ENCODE assay signal across 15 cellular contexts in the genomic region with DNA sequence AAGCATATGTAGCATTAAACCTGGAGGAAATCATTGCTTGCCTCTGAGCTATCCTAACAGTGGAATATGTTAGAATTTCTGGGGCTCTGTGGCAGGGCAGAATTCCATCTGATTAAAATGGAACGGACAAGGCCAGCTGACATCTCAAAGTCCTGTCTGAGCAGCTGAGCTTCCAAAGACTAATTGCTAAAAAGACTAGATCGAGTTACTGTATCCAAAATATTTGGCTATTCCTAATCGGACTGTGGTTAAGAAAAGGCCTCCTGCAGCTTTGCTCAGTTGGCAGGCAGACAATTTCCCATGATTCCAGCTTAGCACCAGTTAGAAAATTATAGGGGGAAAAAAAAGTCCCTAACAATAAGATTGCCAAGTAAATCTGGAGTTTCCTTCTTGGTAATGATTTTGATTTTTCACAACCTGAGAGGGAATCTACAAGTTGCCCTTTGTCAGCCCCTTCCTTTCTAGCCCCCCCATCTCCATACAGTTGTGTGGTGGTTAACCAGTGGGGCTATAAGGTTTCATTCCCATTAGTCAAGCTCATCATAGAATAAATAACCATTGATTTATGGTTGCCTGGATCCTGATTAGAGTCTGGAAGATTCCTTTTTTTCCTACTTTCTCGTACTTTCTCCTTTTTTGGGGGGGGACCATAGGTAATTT. TPM values are rescaled to one million over a fixed set of nuclear protein-coding genes. Genes with fewer than 3 reads are reported as not detected.
DNase-seq lines count a peak whose midpoint lies in the region; ATAC-seq and TF ChIP-seq lines count a peak whose summit lies in the region.
"Had no signal": no experiment of that assay in that cellular context is flagged by ENCODE, and none has a peak within 500 bp of the region (broad histone marks: within the 10 kb centered on the region; RNA-seq: fewer than 3 reads in every experiment).

No MANE protein-coding gene starts in this region.

- no TSS peak for BruUV-seq in OCI-LY7 (replicated peaks; lab: Mats Ljungman, UMichigan)

- H3K4me1 ChIP-seq in osteoblast (ENCODE audit: insufficient read depth, low read length) (no peaks in the 10 kb centered on the region), OCI-LY7 (ENCODE audit: insufficient read depth, low read length, poor library complexity, severe bottlenecking) (no peaks in the 10 kb centered on the region)
- H3K4me1 ChIP-seq in effector memory CD4-positive, alpha-beta T cell (ENCODE audit: control insufficient read depth, insufficient read depth, low read length, poor library complexity, severe bottlenecking) = no peaks in the 10 kb centered on the region
- H3K4me1 ChIP-seq: sigmoid colon, SJSA1 had no signal

- TF ChIP-seq CTCF in choroid plexus epithelial cell (conservative IDR thresholded peaks at IDR 0.05; ENCODE audit: low read depth, low read length) (no peak), osteoblast (IDR thresholded peaks at IDR 0.05; ENCODE audit: extremely low read depth, low read depth, low read length) (no peak), OCI-LY7 (conservative IDR thresholded peaks at IDR 0.05; ENCODE audit: low read length) (no peak)

- POLR2A ChIA-PET in OCI-LY7 (lab: Charles Lee) = interaction anchor here (0.5 to 1.1 kb wide), 5 partner anchors 16 to 149 kb away, joined by 3 to 7 read pairs (median 3); no protein-coding TSS in a partner anchor

- H3K36me3 ChIP-seq in MG63 = peaks cover 93% of the 10 kb centered on the region
- H3K36me3 ChIP-seq in osteoblast (ENCODE audit: insufficient read depth, low read length) = peaks cover 81% of the 10 kb centered on the region
- H3K36me3 ChIP-seq in OCI-LY7 (ENCODE audit: insufficient read depth, low read length) = no peaks in the 10 kb centered on the region
- H3K36me3 ChIP-seq in effector memory CD4-positive, alpha-beta T cell (ENCODE audit: control insufficient read depth, insufficient read depth, low read length) = no peaks in the 10 kb centered on the region

- H3K27me3 ChIP-seq in MG63 = no peaks in the 10 kb centered on the region
- no peaks in the 10 kb centered on the region for H3K27me3 ChIP-seq in osteoblast (ENCODE audit: insufficient read depth, low read length)
- no peaks in the 10 kb centered on the region for H3K27me3 ChIP-seq in effector memory CD4-positive, alpha-beta T cell (replicated peaks; ENCODE audit: control insufficient read depth, insufficient read depth, low read length, poor library complexity, severe bottlenecking)
- H3K27me3 ChIP-seq: sigmoid colon, SJSA1 had no signal

- no peak overlapping the region for H3K4me3 ChIP-seq in MG63
- H3K4me3 ChIP-seq in choroid plexus epithelial cell (ENCODE audit: low read depth, low read length) = no peak overlapping the region
- H3K4me3 ChIP-seq in osteoblast (ENCODE audit: insufficient read depth, low read length) = no peak overlapping the region
- no peak overlapping the region for H3K4me3 ChIP-seq in OCI-LY7 (ENCODE audit: low read depth, low read length, poor library complexity, severe bottlenecking)
- H3K4me3 ChIP-seq in effector memory CD4-positive, alpha-beta T cell (ENCODE audit: insufficient read depth, low read depth, low read length, poor library complexity, severe bottlenecking) = no peak overlapping the region
- H3K4me3 ChIP-seq: sigmoid colon, SJSA1 had no signal

- no peaks in the 10 kb centered on the region for H3K9me2 ChIP-seq in OCI-LY7 (ENCODE audit: insufficient read depth, low read length)

- peak overlapping the region; percentile 20 for H3K4me2 ChIP-seq in osteoblast (ENCODE audit: insufficient read depth, low read length)
- H3K4me2 ChIP-seq in OCI-LY7 (ENCODE audit: low read length) = no peak overlapping the region

- H4K20me1 ChIP-seq in osteoblast (ENCODE audit: insufficient read depth, low read length) (peaks cover 3% of the 10 kb centered on the region), OCI-LY7 (ENCODE audit: insufficient read depth, low read length) (no peaks in the 10 kb centered on the region)

- H3K79me2 ChIP-seq in osteoblast (ENCODE audit: insufficient read depth, low read length) (no peaks in the 10 kb centered on the region), OCI-LY7 (ENCODE audit: insufficient read depth, low read depth, low read length) (no peaks in the 10 kb centered on the region)

- CTCF ChIA-PET in OCI-LY7 (lab: Charles Lee; ENCODE audit: unreplicated experiment) = no interaction called here

- H3K9me3 ChIP-seq in MG63 (peaks cover 4% of the 10 kb centered on the region), osteoblast (ENCODE audit: low read depth, low read length) (peaks cover 5% of the 10 kb centered on the region), OCI-LY7 (ENCODE audit: low read length) (no peaks in the 10 kb centered on the region)
- peaks cover 7% of the 10 kb centered on the region for H3K9me3 ChIP-seq in effector memory CD4-positive, alpha-beta T cell (ENCODE audit: control insufficient read depth, low read length)

- intact Hi-C loops in OCI-LY7 (cut with micrococcal nuclease; ENCODE audit: unreplicated experiment) = no loop called here

- DNase-seq in COR-L47 (lab: John Stamatoyannopoulos, UW) (peak; percentile 67), MG63 (peak; percentile 43), choroid plexus epithelial cell (ENCODE audit: low read depth) (peak; percentile 93), osteoblast (ENCODE audit: insufficient read length, low spot score, missing footprints) (peak; percentile 68), NCI-H1417 treated with DMSO at 0.1 percent for 48 hours (lab: John Stamatoyannopoulos, UW) (no peak), OCI-LY7 (ENCODE audit: low spot score) (no peak)
- no peak for DNase-seq in effector memory CD4-positive, alpha-beta T cell
- DNase-seq: activated CD4-positive, alpha-beta T cell treated with anti-CD3 and anti-CD28 coated beads for 1 hour; midbrain; NCI-H1694; sigmoid colon; trophoblast cell had no signal

- ATAC-seq in activated CD4-positive, CD25-positive, alpha-beta regulatory T cell treated with anti-CD3 and anti-CD28 coated beads, Interleukin-2, amount 50 U/mL, for 24 hours = no peak
- ATAC-seq: activated T-helper 17 cell treated with anti-CD3 and anti-CD28 coated beads, Interleukin-2, amount 50 U/mL, for 72 hours had no signal

- no peak overlapping the region for H2AFZ ChIP-seq in osteoblast (ENCODE audit: low read length)
- H2AFZ ChIP-seq in OCI-LY7 (ENCODE audit: low read length) = no peak overlapping the region

- no peak overlapping the region for H3K27ac ChIP-seq in osteoblast (ENCODE audit: low read depth, low read length)
- H3K27ac ChIP-seq in OCI-LY7 (ENCODE audit: low read depth, low read length, poor library complexity, severe bottlenecking) = no peak overlapping the region
- H3K27ac ChIP-seq in effector memory CD4-positive, alpha-beta T cell (ENCODE audit: insufficient read depth, low read length, poor library complexity, severe bottlenecking) = no peak overlapping the region
- H3K27ac ChIP-seq: sigmoid colon, SJSA1 had no signal

RNA-seq across cellular contexts. Expression of gene PTGR1, which starts 26.4 kb away (rescaled TPM):
- total RNA-seq in MG63 (2014; rRNA removed; shearing (Covaris generic); ENCODE audit: low replicate concordance) = 50.7 and 66.2 TPM in 2 replicates
- total RNA-seq in osteoblast (55.1 and 62.6 TPM in 2 replicates), OCI-LY7 (2022) (not detected in 2 replicates)
- total RNA-seq in OCI-LY7 (2014; rRNA removed; shearing (Covaris generic)) = not detected in 2 replicates

RNA-seq across cellular contexts. Expression of gene ZNF483, which starts 48.1 kb away (rescaled TPM):
- not detected in 2 replicates for total RNA-seq in MG63 (2014; rRNA removed; shearing (Covaris generic); ENCODE audit: low replicate concordance)
- 5.9 and 6.2 TPM in 2 replicates for total RNA-seq in osteoblast
- total RNA-seq in OCI-LY7 (2014; rRNA removed; shearing (Covaris generic)) = 0.06 and 0.23 TPM in 2 replicates
- total RNA-seq in OCI-LY7 (2022) = 3.2 and 5.0 TPM in 2 replicates

RNA-seq across cellular contexts. Expression of gene DNAJC25, which starts 58.1 kb away (rescaled TPM):
- 5.7 and 9.1 TPM in 2 replicates for total RNA-seq in MG63 (2014; rRNA removed; shearing (Covaris generic); ENCODE audit: low replicate concordance)
- 7.1 and 8.3 TPM in 2 replicates for total RNA-seq in osteoblast
- total RNA-seq in OCI-LY7 (2014; rRNA removed; shearing (Covaris generic)) = 4.9 and 5.8 TPM in 2 replicates
- 6.5 and 7.0 TPM in 2 replicates for total RNA-seq in OCI-LY7 (2022)

Comparison
In these comparisons a context has a peak if more than half of its experiments do, and no peak if none do; other contexts are left out.
1. DNase-seq: peak in COR-L47 (single experiment), MG63 (single experiment), choroid plexus epithelial cell (single experiment) and osteoblast (single experiment); none in NCI-H1417 treated with DMSO at 0.1 percent for 48 hours (single experiment), OCI-LY7 (single experiment) and effector memory CD4-positive, alpha-beta T cell (0 of 3).
2. RNA of gene PTGR1, which starts 26.4 kb away (total RNA-seq): 55.1 to 62.6 TPM in osteoblast and 50.7 to 66.2 TPM in MG63; not detected in OCI-LY7; every median in the first group is over 10 times any median in the second.